In genomic region chr6:156564128-156564806, GRCh38 we compare ENCODE assay signal across 8 cellular contexts.
DNase-seq lines count a peak whose midpoint lies in the region; ATAC-seq and TF ChIP-seq lines count a peak whose summit lies in the region.

No MANE protein-coding gene starts in this region.

- H3K36me3 Mint-ChIP-seq in T-helper 2 cell treated with Interferon-gamma antibody and Interleukin-4, amounts not matched to agents 5 μg/mL and 100 μg/mL, for 36 hours (ENCODE audit: low read depth): no peaks in the 10 kb centered on the region

- in situ Hi-C loops in GM13976 (cut with MboI; ENCODE audit: low sequenced_read_pairs, unreplicated experiment): no loop called here

- intact Hi-C loops in right cardiac atrium (cut with DNase I): loop anchor here (5.0 to 10.0 kb wide), 5 partner anchors 91 to 621 kb away; partner anchors contain the start of gene ARID1B (in 2 of the 4)

- no peak overlapping the region for H3K27ac Mint-ChIP-seq in T-helper 2 cell treated with Interferon-gamma antibody and Interleukin-4, amounts not matched to agents 5 μg/mL and 100 μg/mL, for 36 hours

- no peaks in the 10 kb centered on the region for H3K4me1 ChIP-seq in right cardiac atrium (ENCODE audit: control insufficient read depth, insufficient read depth, low read length)

- H3K27me3 Mint-ChIP-seq in T-helper 2 cell treated with Interferon-gamma antibody and Interleukin-4, amounts not matched to agents 5 μg/mL and 100 μg/mL, for 36 hours (ENCODE audit: low read depth): peaks cover 5% of the 10 kb centered on the region

- no peak overlapping the region for H3K4me3 ChIP-seq in right cardiac atrium (ENCODE audit: low read length)
- no peak overlapping the region for H3K4me3 ChIP-seq in skeletal muscle cell (ENCODE audit: low read depth, low read length)

- no peaks in the 10 kb centered on the region for H3K27me3 ChIP-seq in right cardiac atrium (ENCODE audit: control insufficient read depth, insufficient read depth)

- TF ChIP-seq CTCF in GM13976 (IDR thresholded peaks at IDR 0.05; ENCODE audit: borderline replicate concordance, control extremely low read depth, extremely low read depth, insufficient read depth, missing control alignments): peak; percentile 91

- H3K4me3 Mint-ChIP-seq in T-helper 2 cell treated with Interferon-gamma antibody and Interleukin-4, amounts not matched to agents 5 μg/mL and 100 μg/mL, for 36 hours: no peak overlapping the region

- ATAC-seq in HG02678 (IDR thresholded peaks at IDR 0.05; ENCODE audit: unreplicated experiment): peak; percentile 98
- ATAC-seq in right cardiac atrium: peak; percentile 95 to 96

- peaks cover 6% of the 10 kb centered on the region for H3K4me1 Mint-ChIP-seq in T-helper 2 cell treated with Interferon-gamma antibody and Interleukin-4, amounts not matched to agents 5 μg/mL and 100 μg/mL, for 36 hours (ENCODE audit: low read depth)

- WGBS in right cardiac atrium: 5% methylated on average over 14 of the region's 14 CpGs

- H3K9me3 Mint-ChIP-seq in T-helper 2 cell treated with Interferon-gamma antibody and Interleukin-4, amounts not matched to agents 5 μg/mL and 100 μg/mL, for 36 hours: peaks cover 11% of the 10 kb centered on the region

- DNase-seq in GM13976 (ENCODE audit: low spot score) (peak; percentile 89), NCI-H128 (lab: John Stamatoyannopoulos, UW; ENCODE audit: unreplicated experiment) (peak; percentile 67), anterior cingulate cortex (lab: John Stamatoyannopoulos, UW) (peak in 54 of 58 donors; percentile 2 to 85 (median 56)), right cardiac atrium (peak; percentile 79 to 92 (median 91)), skeletal muscle cell (ENCODE audit: low read depth) (peak; percentile 12), NCI-H1048 (lab: John Stamatoyannopoulos, UW) (no peak)
- peak; percentile 60 for DNase-seq in T-helper 2 cell treated with Interferon-gamma antibody and Interleukin-4, amounts not matched to agents 5 μg/mL and 100 μg/mL, for 36 hours (ENCODE audit: low spot score)

- no peaks in the 10 kb centered on the region for H3K9me3 ChIP-seq in right cardiac atrium (ENCODE audit: control insufficient read depth, low read length)

- no peak overlapping the region for H3K27ac ChIP-seq in right cardiac atrium (ENCODE audit: low read length)
